1 cellular context compared by ENCODE assay signal in genomic region chr4:143307536-143307935, GRCh38.
TF ChIP-seq lines count a peak whose summit lies in the region.

No MANE protein-coding gene starts in this region.

TF ChIP-seq in SK-N-SH, 30 proteins besides CTCF, POLR2A, EP300 and RAD21:
- TF ChIP-seq ELF1 (IDR thresholded peaks at IDR 0.05) = no peak
- no peak for TF ChIP-seq FOXJ3 (CRISPR knock-in tag; IDR thresholded peaks at IDR 0.05)
- no peak for TF ChIP-seq TCF12 (IDR thresholded peaks at IDR 0.05)
